ENCODE assay signal across 22 cellular contexts in genomic region chr2:59963157-59963556, GRCh38.
"Had no signal": no experiment of that assay in that cellular context is flagged by ENCODE, and none has a peak within 500 bp of the region (broad histone marks: within the 10 kb centered on the region; RNA-seq: fewer than 3 reads in every experiment).

No MANE protein-coding gene starts in this region.

- H2AFZ ChIP-seq: hepatocyte had no signal

- H3K79me2 ChIP-seq: hepatocyte had no signal

- H3K36me3 ChIP-seq: heart right ventricle, lower lobe of right lung, neutrophil, sigmoid colon, spleen, suprapubic skin, thoracic aorta, tibial artery, uterus had no signal

- H3K27me3 ChIP-seq: heart right ventricle, hepatocyte, neutrophil, sigmoid colon, spleen, suprapubic skin, tibial artery, uterus had no signal

- DNase-seq: heart right ventricle; islet precursor cell; left ventricle myocardium superior; lower lobe of right lung; mammary epithelial cell; mesenchymal stem cell; naive thymus-derived CD8-positive, alpha-beta T cell; occipital lobe; retina; right cardiac atrium; sigmoid colon; small intestine; spleen; stimulated activated CD4-positive, alpha-beta T cell treated with anti-CD3 and anti-CD28 coated beads, Interleukin-4, amount 100 ng/mL, for 24 hours; stimulated activated naive CD4-positive, alpha-beta T cell; tibial artery; uterus had no signal

- ATAC-seq: heart right ventricle; left ventricle myocardium superior; naive thymus-derived CD8-positive, alpha-beta T cell; right cardiac atrium; stimulated activated effector memory CD8-positive, alpha-beta T cell treated with anti-CD3 and anti-CD28 coated beads, Interleukin-12 subunit alpha, Interleukin-12 subunit beta, amount 100 ng/mL, for 72 hours had no signal

- H3K27ac ChIP-seq: heart right ventricle, hepatocyte, lower lobe of right lung, neutrophil, sigmoid colon, spleen, suprapubic skin, thoracic aorta, tibial artery, uterus had no signal

- H3K4me2 ChIP-seq: hepatocyte had no signal

- FAIRE-seq: small intestine had no signal

- H3K4me3 ChIP-seq: heart right ventricle, hepatocyte, lower lobe of right lung, sigmoid colon, spleen, suprapubic skin, thoracic aorta, tibial artery, uterus had no signal

- H3K4me1 ChIP-seq: heart right ventricle, lower lobe of right lung, sigmoid colon, suprapubic skin, tibial artery, uterus had no signal

- H3K9me3 ChIP-seq: heart right ventricle, lower lobe of right lung, neutrophil, sigmoid colon, spleen, suprapubic skin, thoracic aorta, tibial artery, uterus had no signal
